8 cellular contexts compared by ENCODE assay signal in genomic region chr6:28742668-28743270, GRCh38.
A peak's percentile ranks its signal among the peaks of the same experiment; 100 is the strongest.
DNase-seq lines count a peak whose midpoint lies in the region; ATAC-seq, FAIRE-seq and TF ChIP-seq lines count a peak whose summit lies in the region.

No MANE protein-coding gene starts in this region.

- no peak overlapping the region for H3K27ac ChIP-seq in GM23248

- H2AFZ ChIP-seq in GM23248: no peak overlapping the region

- H3K79me2 ChIP-seq in GM23248 (ENCODE audit: insufficient read depth): no peaks in the 10 kb centered on the region

- H3K9me2 ChIP-seq in GM23248 (ENCODE audit: insufficient read depth): no peaks in the 10 kb centered on the region

- no peaks in the 10 kb centered on the region for H3K9me3 ChIP-seq in GM23248 (ENCODE audit: low read depth)

- 4% methylated on average over 18 to 19 of the region's 19 CpGs for WGBS in GM23248 (ENCODE audit: low coverage in 1 of 2, low lambda C conversion rate in 2 of 2, missing lambda C conversion rate in 2 of 2), 2 experiments

- no peaks in the 10 kb centered on the region for H3K36me3 ChIP-seq in GM23248 (ENCODE audit: low read depth)

- FAIRE-seq in A204.1 (lab: Jason Lieb, UNC) (peak; percentile 93), RCC 7860 (lab: Jason Lieb, UNC) (peak; percentile 24)

- H3K9ac ChIP-seq in GM23248: no peak overlapping the region

- in situ Hi-C loops in GM23248 (cut with MboI): no loop called here

- H3K27me3 Mint-ChIP-seq in chondrocyte (ENCODE audit: low read depth): peaks cover 48% of the 10 kb centered on the region

- 0 out of 2 replicates have a peak, but pooled peaks cover 3% of the 10 kb centered on the region for H3F3A ChIP-seq in GM23248 (ENCODE audit: insufficient read depth)

- H3K27ac Mint-ChIP-seq in chondrocyte (ENCODE audit: unreplicated experiment): no peak overlapping the region

- peaks cover 5% of the 10 kb centered on the region for H3K9me3 Mint-ChIP-seq in chondrocyte (ENCODE audit: low read depth)

- ATAC-seq in HG03354 (IDR thresholded peaks at IDR 0.05; ENCODE audit: poor library complexity, severe bottlenecking, unreplicated experiment) (no peak), left lobe of liver (no peak)

- peaks cover 18% of the 10 kb centered on the region for H3K27me3 ChIP-seq in GM23248 (replicated peaks; ENCODE audit: insufficient read depth)

- peaks cover 7% of the 10 kb centered on the region for H3K36me3 Mint-ChIP-seq in chondrocyte (ENCODE audit: low read depth)

- no peaks in the 10 kb centered on the region for H3K4me1 ChIP-seq in GM23248 (ENCODE audit: insufficient read depth)

- H3K4me2 ChIP-seq in GM23248 (ENCODE audit: unreplicated experiment): no peak overlapping the region

- no peak overlapping the region for H3K4me3 Mint-ChIP-seq in chondrocyte (ENCODE audit: unreplicated experiment)

- no peaks in the 10 kb centered on the region for H4K20me1 ChIP-seq in GM23248 (ENCODE audit: insufficient read depth)

- TF ChIP-seq CTCF in chondrocyte (IDR thresholded peaks at IDR 0.05): no peak

- no peak overlapping the region for H3K4me3 ChIP-seq in GM23248

- peaks cover 14% of the 10 kb centered on the region for H3K4me1 Mint-ChIP-seq in chondrocyte (ENCODE audit: low read depth)

- DNase-seq in GM23248 (peak; percentile 49), RCC 7860 (ENCODE audit: low spot score) (peak; percentile 79), fibroblast of peridontal ligament (ENCODE audit: extremely low read depth) (peak; percentile 41), cerebellum (ENCODE audit: low spot score) (no peak), left lobe of liver (ENCODE audit: low spot score) (no peak), chondrocyte (ENCODE audit: low spot score) (no peak)

Comparison
In these comparisons a context has a peak if more than half of its experiments do, and no peak if none do; other contexts are left out.
1. DNase-seq: peak in GM23248 (single experiment), RCC 7860 (single experiment) and fibroblast of peridontal ligament (single experiment); none in cerebellum (single experiment), left lobe of liver (single experiment) and chondrocyte (single experiment).